ENCODE assay signal across 18 cellular contexts in the genomic region with DNA sequence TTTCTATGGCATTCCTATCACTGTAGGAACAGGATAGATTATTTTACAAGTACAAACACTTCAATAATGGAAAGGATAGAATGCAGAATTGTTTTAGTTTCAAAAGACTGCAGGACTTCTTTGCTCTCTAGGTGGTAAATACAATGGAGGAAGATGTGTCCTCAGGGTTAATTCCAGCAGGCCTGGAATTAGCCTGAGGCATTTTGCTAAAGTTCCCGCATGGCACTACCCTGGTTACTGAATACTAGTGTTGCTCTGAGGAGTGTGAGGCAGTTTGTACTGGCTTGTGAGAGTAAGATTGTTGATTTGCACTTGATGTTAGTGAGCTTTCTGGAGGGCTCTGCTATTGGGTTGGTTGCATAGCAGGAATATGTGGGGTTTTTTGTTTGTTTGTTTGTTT.
"Had no signal": no experiment of that assay in that cellular context is flagged by ENCODE, and none has a peak within 500 bp of the region (broad histone marks: within the 10 kb centered on the region; RNA-seq: fewer than 3 reads in every experiment).

No MANE protein-coding gene starts in this region.

- H3K27ac ChIP-seq: gastroesophageal sphincter, thyroid gland had no signal

- H3K27ac Mint-ChIP-seq: activated CD4-positive, alpha-beta memory T cell treated with anti-CD3 and anti-CD28 coated beads, Interleukin-2, amount 10 ng/mL, durations not matched to agents 7 days and 5 days; activated naive CD4-positive, alpha-beta T cell treated with anti-CD3 and anti-CD28 coated beads, Interleukin-2, amount 10 ng/mL, durations not matched to agents 7 days and 5 days; endodermal cell had no signal

- H3K27me3 ChIP-seq: gastroesophageal sphincter, thyroid gland had no signal

- H3K4me1 Mint-ChIP-seq: endodermal cell had no signal

- H3K4me3 ChIP-seq: gastroesophageal sphincter, thyroid gland had no signal

- H3K9me3 Mint-ChIP-seq: activated CD4-positive, alpha-beta memory T cell treated with anti-CD3 and anti-CD28 coated beads, Interleukin-2, amount 10 ng/mL, durations not matched to agents 7 days and 5 days; activated naive CD4-positive, alpha-beta T cell treated with anti-CD3 and anti-CD28 coated beads, Interleukin-2, amount 10 ng/mL, durations not matched to agents 7 days and 5 days; activated naive CD8-positive, alpha-beta T cell treated with anti-CD3 and anti-CD28 coated beads, Interleukin-2, amount 50 U/mL, for 24 hours; endodermal cell; naive B cell; stimulated activated naive CD8-positive, alpha-beta T cell treated with anti-CD3 and anti-CD28 coated beads, Interleukin-15, Interleukin-2, amounts not matched to agents 100 ng/mL and 50 ng/mL, for 24 hours had no signal

- H3K4me1 ChIP-seq: thyroid gland had no signal

- H3K9me3 ChIP-seq: gastroesophageal sphincter, thyroid gland had no signal

- H3K36me3 ChIP-seq: gastroesophageal sphincter, thyroid gland had no signal

- H3K36me3 Mint-ChIP-seq: activated naive CD4-positive, alpha-beta T cell treated with anti-CD3 and anti-CD28 coated beads, Interleukin-2, amount 10 ng/mL, durations not matched to agents 7 days and 5 days; naive B cell had no signal

- ATAC-seq: activated naive CD8-positive, alpha-beta T cell treated with anti-CD3 and anti-CD28 coated beads, Interleukin-2, amount 50 U/mL, for 24 hours; gastroesophageal sphincter had no signal

- DNase-seq: activated CD4-positive, alpha-beta memory T cell treated with anti-CD3 and anti-CD28 coated beads, Interleukin-2, amount 10 ng/mL, durations not matched to agents 7 days and 5 days; activated CD4-positive, CD25-positive, alpha-beta regulatory T cell; activated CD8-positive, alpha-beta memory T cell treated with anti-CD3 and anti-CD28 coated beads, Interleukin-2, amount 10 ng/mL, durations not matched to agents 7 days and 5 days; activated effector memory CD4-positive, alpha-beta T cell treated with anti-CD3 and anti-CD28 coated beads, Interleukin-2, amount 50 U/mL, for 16 hours; activated naive CD4-positive, alpha-beta T cell treated with anti-CD3 and anti-CD28 coated beads, Interleukin-2, amount 10 ng/mL, durations not matched to agents 7 days and 5 days; activated naive CD8-positive, alpha-beta T cell treated with anti-CD3 and anti-CD28 coated beads, Interleukin-2, amount 50 U/mL, for 24 hours; activated T-cell treated with anti-CD3 and anti-CD28 coated beads for 4 hours; cortex of kidney; hypothalamus; left colon; naive B cell; stimulated activated CD4-positive, alpha-beta T cell treated with anti-CD3 and anti-CD28 coated beads, Interleukin-4, amount 100 ng/mL, for 4 hours; substantia nigra; T-helper 9 cell; thyroid gland had no signal

- H3K4me3 Mint-ChIP-seq: activated CD4-positive, alpha-beta memory T cell treated with anti-CD3 and anti-CD28 coated beads, Interleukin-2, amount 10 ng/mL, durations not matched to agents 7 days and 5 days; activated CD8-positive, alpha-beta memory T cell treated with anti-CD3 and anti-CD28 coated beads, Interleukin-2, amount 10 ng/mL, durations not matched to agents 7 days and 5 days; activated naive CD4-positive, alpha-beta T cell treated with anti-CD3 and anti-CD28 coated beads, Interleukin-2, amount 10 ng/mL, durations not matched to agents 7 days and 5 days; activated naive CD8-positive, alpha-beta T cell treated with anti-CD3 and anti-CD28 coated beads, Interleukin-2, amount 50 U/mL, for 24 hours; endodermal cell; naive B cell; stimulated activated naive CD8-positive, alpha-beta T cell treated with anti-CD3 and anti-CD28 coated beads, Interleukin-15, Interleukin-2, amounts not matched to agents 100 ng/mL and 50 ng/mL, for 24 hours had no signal

- H3K27me3 Mint-ChIP-seq: activated CD8-positive, alpha-beta memory T cell treated with anti-CD3 and anti-CD28 coated beads, Interleukin-2, amount 10 ng/mL, durations not matched to agents 7 days and 5 days; stimulated activated naive CD8-positive, alpha-beta T cell treated with anti-CD3 and anti-CD28 coated beads, Interleukin-15, Interleukin-2, amounts not matched to agents 100 ng/mL and 50 ng/mL, for 24 hours had no signal
